In the genomic region with DNA sequence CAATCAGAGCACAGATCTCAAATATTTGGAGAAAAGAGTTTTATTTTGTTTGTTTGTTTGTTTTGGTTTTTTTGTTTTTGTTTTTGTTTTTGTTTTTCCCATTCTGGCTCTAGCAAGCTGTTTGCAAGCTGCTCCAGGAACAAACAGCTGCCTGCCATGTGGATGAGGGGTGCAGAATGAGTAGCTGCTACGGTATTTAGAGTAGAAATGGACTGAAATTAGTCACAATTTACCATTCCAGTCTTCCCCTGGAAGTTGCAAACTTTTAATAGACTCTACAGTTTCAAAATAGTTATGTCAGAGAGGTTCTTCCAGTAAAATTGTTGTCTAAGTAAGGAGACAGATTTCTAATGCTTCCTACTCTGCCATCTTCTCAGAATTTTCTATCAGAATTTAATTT, we compare ENCODE assay signal across 25 cellular contexts. TPM values are rescaled to one million over a fixed set of nuclear protein-coding genes. Genes with fewer than 3 reads are reported as not detected.
"Had no signal": no experiment of that assay in that cellular context is flagged by ENCODE, and none has a peak within 500 bp of the region (broad histone marks: within the 10 kb centered on the region; RNA-seq: fewer than 3 reads in every experiment).

No MANE protein-coding gene starts in this region.

- H3K4me3 ChIP-seq: ascending aorta, cardiac muscle cell, gastrocnemius medialis, pancreas, right lobe of liver, stomach, testis had no signal

- H3K27me3 Mint-ChIP-seq: activated CD4-positive, alpha-beta T cell treated with anti-CD3 and anti-CD28 coated beads, Interleukin-2, amount 10 ng/mL, durations not matched to agents 24 days and 14 days; activated CD8-positive, alpha-beta T cell treated with anti-CD3 and anti-CD28 coated beads for 36 hours; activated naive CD8-positive, alpha-beta T cell treated with anti-CD3 and anti-CD28 coated beads, Interleukin-2, amount 50 U/mL, for 24 hours; effector memory CD8-positive, alpha-beta T cell; naive thymus-derived CD4-positive, alpha-beta T cell; type B pancreatic cell had no signal

- H3K36me3 ChIP-seq: ascending aorta, cardiac muscle cell, gastrocnemius medialis, pancreas, right lobe of liver, stomach had no signal

- H3K4me3 Mint-ChIP-seq: activated CD4-positive, alpha-beta T cell treated with anti-CD3 and anti-CD28 coated beads, Interleukin-2, amount 10 ng/mL, durations not matched to agents 24 days and 14 days; activated CD8-positive, alpha-beta T cell treated with anti-CD3 and anti-CD28 coated beads for 36 hours; activated naive CD4-positive, alpha-beta T cell treated with anti-CD3 and anti-CD28 coated beads for 36 hours; activated naive CD8-positive, alpha-beta T cell treated with anti-CD3 and anti-CD28 coated beads, Interleukin-2, amount 50 U/mL, for 24 hours; effector memory CD8-positive, alpha-beta T cell; naive thymus-derived CD4-positive, alpha-beta T cell; stimulated activated effector memory CD8-positive, alpha-beta T cell treated with anti-CD3 and anti-CD28 coated beads, Interleukin-12 subunit alpha, Interleukin-12 subunit beta, amount 100 ng/mL, for 72 hours; type B pancreatic cell had no signal

- DNase-seq: activated CD4-positive, alpha-beta T cell treated with anti-CD3 and anti-CD28 coated beads, Interleukin-2, amount 10 ng/mL, durations not matched to agents 24 days and 14 days; activated CD8-positive, alpha-beta T cell treated with anti-CD3 and anti-CD28 coated beads for 36 hours; activated naive CD4-positive, alpha-beta T cell treated with anti-CD3 and anti-CD28 coated beads for 36 hours; activated naive CD8-positive, alpha-beta T cell treated with anti-CD3 and anti-CD28 coated beads, Interleukin-2, amount 50 U/mL, for 24 hours; activated T-cell treated with anti-CD3 and anti-CD28 coated beads, Interleukin-2, amount 50 U/mL, for 1 hour; effector memory CD8-positive, alpha-beta T cell; gastrocnemius medialis; head of caudate nucleus; kidney; naive thymus-derived CD4-positive, alpha-beta T cell; pancreas; right lobe of liver; stimulated activated CD4-positive, alpha-beta T cell treated with anti-CD3 and anti-CD28 coated beads, Interleukin-4, amount 100 ng/mL, for 24 hours; stomach; T1000; testis had no signal

- H3K4me1 ChIP-seq: ascending aorta, gastrocnemius medialis, pancreas, right lobe of liver, stomach, testis had no signal

- H3K4me1 Mint-ChIP-seq: activated CD4-positive, alpha-beta T cell treated with anti-CD3 and anti-CD28 coated beads, Interleukin-2, amount 10 ng/mL, durations not matched to agents 24 days and 14 days; activated naive CD8-positive, alpha-beta T cell treated with anti-CD3 and anti-CD28 coated beads, Interleukin-2, amount 50 U/mL, for 24 hours; naive thymus-derived CD4-positive, alpha-beta T cell; stimulated activated effector memory CD8-positive, alpha-beta T cell treated with anti-CD3 and anti-CD28 coated beads, Interleukin-12 subunit alpha, Interleukin-12 subunit beta, amount 100 ng/mL, for 72 hours had no signal

- H3K9me3 ChIP-seq: pancreas, right lobe of liver, testis had no signal

- H3K9me3 Mint-ChIP-seq: type B pancreatic cell had no signal

- FAIRE-seq: kidney, pancreas had no signal

- H3K36me3 Mint-ChIP-seq: stimulated activated effector memory CD8-positive, alpha-beta T cell treated with anti-CD3 and anti-CD28 coated beads, Interleukin-12 subunit alpha, Interleukin-12 subunit beta, amount 100 ng/mL, for 72 hours; type B pancreatic cell had no signal

- H3K27ac Mint-ChIP-seq: activated CD4-positive, alpha-beta T cell treated with anti-CD3 and anti-CD28 coated beads, Interleukin-2, amount 10 ng/mL, durations not matched to agents 24 days and 14 days; activated CD8-positive, alpha-beta T cell treated with anti-CD3 and anti-CD28 coated beads for 36 hours; activated naive CD4-positive, alpha-beta T cell treated with anti-CD3 and anti-CD28 coated beads for 36 hours; activated naive CD8-positive, alpha-beta T cell treated with anti-CD3 and anti-CD28 coated beads, Interleukin-2, amount 50 U/mL, for 24 hours; activated T-helper 2 cell treated with anti-CD3 and anti-CD28 coated beads, Interferon-gamma antibody, Interleukin-2, Interleukin-4, amounts not matched to agents 10 μg/mL and 5 μg/mL and 100 μg/mL, durations not matched to agents 14 hours and 24 hours and 36 hours; effector memory CD8-positive, alpha-beta T cell; naive thymus-derived CD4-positive, alpha-beta T cell; stimulated activated effector memory CD8-positive, alpha-beta T cell treated with anti-CD3 and anti-CD28 coated beads, Interleukin-12 subunit alpha, Interleukin-12 subunit beta, amount 100 ng/mL, for 72 hours; type B pancreatic cell had no signal

- H3K27me3 ChIP-seq: ascending aorta, cardiac muscle cell, gastrocnemius medialis, pancreas, right lobe of liver, stomach, testis had no signal

- H3K27ac ChIP-seq: ascending aorta, cardiac muscle cell, gastrocnemius medialis, pancreas, right lobe of liver, stomach, testis had no signal

RNA-seq across cellular contexts. Expression of a gene that starts 27.1 kb away (rescaled TPM):
- total RNA-seq: activated CD4-positive, alpha-beta T cell treated with anti-CD3 and anti-CD28 coated beads, Interleukin-2, amount 10 ng/mL, durations not matched to agents 24 days and 14 days; activated CD8-positive, alpha-beta T cell treated with anti-CD3 and anti-CD28 coated beads for 36 hours; activated naive CD4-positive, alpha-beta T cell treated with anti-CD3 and anti-CD28 coated beads for 36 hours; activated T-helper 2 cell treated with anti-CD3 and anti-CD28 coated beads, Interferon-gamma antibody, Interleukin-2, Interleukin-4, amounts not matched to agents 10 μg/mL and 5 μg/mL and 100 μg/mL, durations not matched to agents 14 hours and 24 hours and 36 hours; ascending aorta; cardiac muscle cell; dermis microvascular lymphatic vessel endothelial cell; gastrocnemius medialis; kidney; left lobe of liver; mononuclear cell; naive thymus-derived CD4-positive, alpha-beta T cell; pancreas; right lobe of liver; stomach; T-helper 1 cell treated with Interleukin-12 subunit alpha and Interleukin-12 subunit beta and Interleukin-4 antibody, amounts not matched to agents 30 ng/mL and 1 ng/mL, for 36 hours; testis had no signal
- polyA plus RNA-seq: cardiac muscle cell; naive thymus-derived CD4-positive, alpha-beta T cell; pancreas; stomach had no signal
